In genomic region chr10:110083884-110084283, GRCh38 we compare ENCODE assay signal across 1 cellular context.
TF ChIP-seq lines count a peak whose summit lies in the region.

No MANE protein-coding gene starts in this region.

TF ChIP-seq in HEK293, 187 proteins besides CTCF, POLR2A, EP300 and RAD21 (continued from another document):
- peak; percentile 70 for TF ChIP-seq PRDM6 (tag by site-specific recombination; IDR thresholded peaks at IDR 0.05)
- TF ChIP-seq ZNF138 (tag by site-specific recombination; IDR thresholded peaks at IDR 0.05; ENCODE audit: borderline replicate concordance), result no peak
- TF ChIP-seq ZNF140 (tag by site-specific recombination; IDR thresholded peaks at IDR 0.05), result no peak
